ENCODE assay signal across 9 cellular contexts in the genomic region with DNA sequence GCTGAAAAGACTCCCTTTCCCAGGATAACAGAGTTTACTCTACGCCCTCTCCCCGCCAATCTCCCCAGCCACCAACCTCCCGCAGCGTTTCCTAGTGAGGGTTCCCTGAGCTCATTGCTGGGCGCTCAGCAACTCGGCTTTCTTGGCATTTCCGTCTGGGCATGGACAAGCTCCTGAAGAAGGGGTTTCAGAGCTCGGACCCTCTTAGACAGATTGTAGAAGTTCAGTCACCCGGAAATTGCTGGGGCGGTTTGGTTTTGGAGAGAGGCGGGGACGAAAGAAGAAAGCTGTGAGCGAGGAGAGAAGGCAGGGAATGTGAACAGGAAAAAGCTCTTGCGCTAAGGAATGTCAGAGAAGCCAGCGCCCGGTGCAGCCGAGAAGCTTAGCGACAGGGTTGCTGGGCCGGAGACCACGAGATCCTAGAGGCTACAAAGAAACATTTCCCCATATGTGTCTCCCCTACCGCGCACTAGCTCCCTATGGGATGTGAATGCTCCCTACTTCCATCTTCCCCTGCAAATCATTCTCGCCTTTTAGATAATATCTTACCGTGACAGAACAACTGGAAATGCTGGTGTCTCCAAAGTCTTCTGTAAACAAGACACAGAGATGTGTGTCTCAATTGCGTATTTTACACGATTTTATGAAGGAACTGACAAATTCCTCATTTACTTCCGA. TPM values are rescaled to one million over a fixed set of nuclear protein-coding genes. Genes with fewer than 3 reads are reported as not detected.
DNase-seq lines count a peak whose midpoint lies in the region; ATAC-seq, FAIRE-seq and TF ChIP-seq lines count a peak whose summit lies in the region.
"Had no signal": no experiment of that assay in that cellular context is flagged by ENCODE, and none has a peak within 500 bp of the region (broad histone marks: within the 10 kb centered on the region; RNA-seq: fewer than 3 reads in every experiment).

No MANE protein-coding gene starts in this region.

- no peaks in the 10 kb centered on the region for H3K9me3 ChIP-seq in SJCRH30 (replicated peaks)
- H3K9me3 ChIP-seq in smooth muscle cell (replicated peaks; ENCODE audit: low read depth) = no peaks in the 10 kb centered on the region
- H3K9me3 ChIP-seq in heart right ventricle = peaks cover 0 to 24% (median 0%) of the 10 kb centered on the region in 11 donors

- H3K36me3 Mint-ChIP-seq in activated T-cell treated with anti-CD3 and anti-CD28 coated beads, Interleukin-2, amount 50 U/mL, for 72 hours (ENCODE audit: insufficient read depth in 2 of 2) = peaks cover 10 to 19% of the 10 kb centered on the region in 2 donors
- no peaks in the 10 kb centered on the region for H3K36me3 Mint-ChIP-seq in activated T-cell treated with anti-CD3 and anti-CD28 coated beads, Interleukin-2, amount 50 U/mL, for 24 hours (ENCODE audit: low read depth)

- TF ChIP-seq CTCF in fibroblast of pulmonary artery (IDR thresholded peaks at IDR 0.05; ENCODE audit: low read length, missing control alignments) (no peak), smooth muscle cell (IDR thresholded peaks at IDR 0.05; ENCODE audit: borderline replicate concordance, insufficient read depth, poor library complexity, severe bottlenecking) (no peak), heart right ventricle (IDR thresholded peaks at IDR 0.05) (no peak)

- intact Hi-C loops in heart right ventricle (cut with DNase I) = no loop called here

- H3K79me2 ChIP-seq in smooth muscle cell (ENCODE audit: low read depth) = no peaks in the 10 kb centered on the region

- H3K4me3 ChIP-seq in SJCRH30 (peak overlapping the region; percentile 46), fibroblast of pulmonary artery (replicated peaks; ENCODE audit: low read depth, low read length) (peak overlapping the region; percentile 57), smooth muscle cell (peak overlapping the region; percentile 72), heart right ventricle (no peak overlapping the region)

- FAIRE-seq in GM12892 (lab: Jason Lieb, UNC) = no peak

- no peaks in the 10 kb centered on the region for H3K4me1 ChIP-seq in SJCRH30
- H3K4me1 ChIP-seq in smooth muscle cell (ENCODE audit: low read depth) = peaks cover 18% of the 10 kb centered on the region
- H3K4me1 ChIP-seq in heart right ventricle = peaks cover 0 to 4% (median 0%) of the 10 kb centered on the region in 9 donors

- peaks cover 9 to 10% of the 10 kb centered on the region in 2 donors for H3K9me3 Mint-ChIP-seq in activated T-cell treated with anti-CD3 and anti-CD28 coated beads, Interleukin-2, amount 50 U/mL, for 72 hours
- H3K9me3 Mint-ChIP-seq in activated T-cell treated with anti-CD3 and anti-CD28 coated beads, Interleukin-2, amount 50 U/mL, for 24 hours = peaks cover 47% of the 10 kb centered on the region

- H3K36me3 ChIP-seq in SJCRH30 (no peaks in the 10 kb centered on the region), smooth muscle cell (ENCODE audit: low read depth) (no peaks in the 10 kb centered on the region), heart right ventricle (no peaks in the 10 kb centered on the region)

- no peak for TF ChIP-seq POLR2A in GM12892 (IDR thresholded peaks at IDR 0.05; ENCODE audit: low read depth, low read length)

- no peak for DNase-seq in activated T-cell treated with anti-CD3 and anti-CD28 coated beads, Interleukin-2, amount 50 U/mL, for 72 hours
- no peak for DNase-seq in activated T-cell treated with anti-CD3 and anti-CD28 coated beads, Interleukin-2, amount 50 U/mL, for 24 hours
- DNase-seq in SJCRH30 (peak; percentile 23 to 36), fibroblast of pulmonary artery (ENCODE audit: low read depth) (peak; percentile 61), smooth muscle cell (lab: John Stamatoyannopoulos, UW; ENCODE audit: unreplicated experiment) (no peak), midbrain (lab: John Stamatoyannopoulos, UW) (no peak), GM12892 (ENCODE audit: insufficient read length) (no peak), heart right ventricle (no peak)
- DNase-seq: NCI-H1417 treated with DMSO at 0.1 percent for 48 hours had no signal

- peak overlapping the region; percentile 74 for H2AFZ ChIP-seq in smooth muscle cell (ENCODE audit: low read depth)

- H3K27ac Mint-ChIP-seq in activated T-cell treated with anti-CD3 and anti-CD28 coated beads, Interleukin-2, amount 50 U/mL, for 72 hours = no peak overlapping the region
- H3K27ac Mint-ChIP-seq in activated T-cell treated with anti-CD3 and anti-CD28 coated beads, Interleukin-2, amount 50 U/mL, for 24 hours = no peak overlapping the region

- no peak overlapping the region for H3K9ac ChIP-seq in smooth muscle cell (ENCODE audit: low read depth)

- no peaks in the 10 kb centered on the region for H4K20me1 ChIP-seq in smooth muscle cell (ENCODE audit: low read depth)

- H3K4me3 Mint-ChIP-seq in activated T-cell treated with anti-CD3 and anti-CD28 coated beads, Interleukin-2, amount 50 U/mL, for 72 hours = peak overlapping the region; percentile 21 to 45
- no peak overlapping the region for H3K4me3 Mint-ChIP-seq in activated T-cell treated with anti-CD3 and anti-CD28 coated beads, Interleukin-2, amount 50 U/mL, for 24 hours

- H3K4me1 Mint-ChIP-seq in activated T-cell treated with anti-CD3 and anti-CD28 coated beads, Interleukin-2, amount 50 U/mL, for 72 hours (ENCODE audit: low read depth) = peaks cover 27% of the 10 kb centered on the region
- peaks cover 7% of the 10 kb centered on the region for H3K4me1 Mint-ChIP-seq in activated T-cell treated with anti-CD3 and anti-CD28 coated beads, Interleukin-2, amount 50 U/mL, for 24 hours (ENCODE audit: low read depth)

- no peak overlapping the region for H3K27ac ChIP-seq in SJCRH30
- no peak overlapping the region for H3K27ac ChIP-seq in smooth muscle cell (ENCODE audit: low read depth)
- no peak overlapping the region for H3K27ac ChIP-seq in heart right ventricle

- peak overlapping the region; percentile 87 for H3K4me2 ChIP-seq in smooth muscle cell

- peaks cover 13% of the 10 kb centered on the region for H3F3A ChIP-seq in smooth muscle cell (ENCODE audit: low read depth)

- H3K27me3 ChIP-seq in SJCRH30 (no peaks in the 10 kb centered on the region), smooth muscle cell (ENCODE audit: low read depth) (no peaks in the 10 kb centered on the region), heart right ventricle (peaks cover 16 to 100% (median 100%) of the 10 kb centered on the region in 7 donors)

- under 1% methylated on average over 27 of the region's 27 CpGs for WGBS in smooth muscle cell (ENCODE audit: low lambda C conversion rate)
- WGBS in heart right ventricle, 2 donors = 2 to 3% methylated on average over 27 of the region's 27 CpGs

- no peak for ATAC-seq in activated T-cell treated with anti-CD3 and anti-CD28 coated beads, Interleukin-2, amount 50 U/mL, for 72 hours (replicated peaks in 1 of 2)
- ATAC-seq in heart right ventricle = no peak

- H3K27me3 Mint-ChIP-seq in activated T-cell treated with anti-CD3 and anti-CD28 coated beads, Interleukin-2, amount 50 U/mL, for 72 hours (ENCODE audit: low read depth) = peaks cover 94% of the 10 kb centered on the region
- peaks cover 81% of the 10 kb centered on the region for H3K27me3 Mint-ChIP-seq in activated T-cell treated with anti-CD3 and anti-CD28 coated beads, Interleukin-2, amount 50 U/mL, for 24 hours

RNA-seq across cellular contexts. Expression of a gene that starts 15.8 kb away (rescaled TPM):
- not detected for total RNA-seq in activated T-cell treated with anti-CD3 and anti-CD28 coated beads, Interleukin-2, amount 50 U/mL, for 72 hours
- total RNA-seq in SJCRH30 (2014; rRNA removed; shearing (Covaris generic)) = not detected in 2 replicates
- total RNA-seq in smooth muscle cell = not detected in 2 replicates
- not detected in 2 replicates for polyA plus RNA-seq in smooth muscle cell
- 0.11 TPM for polyA plus RNA-seq in GM12892 (2012; ENCODE audit: missing spikeins)
- total RNA-seq in heart right ventricle = not detected
- not detected for polyA plus RNA-seq in heart right ventricle

RNA-seq across cellular contexts. Expression of a gene that starts 48.7 kb away (rescaled TPM):
- total RNA-seq in activated T-cell treated with anti-CD3 and anti-CD28 coated beads, Interleukin-2, amount 50 U/mL, for 72 hours = 1 to 10 TPM; 5.3 to 5.6 TPM
- total RNA-seq in SJCRH30 (2014; rRNA removed; shearing (Covaris generic)) = not detected in 2 replicates
- 3.3 and 7.6 TPM in 2 replicates for total RNA-seq in smooth muscle cell
- 2.8 and 5.7 TPM in 2 replicates for polyA plus RNA-seq in smooth muscle cell
- 4.0 TPM for polyA plus RNA-seq in GM12892 (2012; ENCODE audit: missing spikeins)
- under 1 TPM in 2 of 10 donors, not detected in 8; 0.23 to 0.57 TPM for total RNA-seq in heart right ventricle
- not detected for polyA plus RNA-seq in heart right ventricle

Comparison
In these comparisons a context has a peak if more than half of its experiments do, and no peak if none do; other contexts are left out.
1. DNase-seq: peak in SJCRH30 (2 of 2) and fibroblast of pulmonary artery (single experiment); none in activated T-cell treated with anti-CD3 and anti-CD28 coated beads, Interleukin-2, amount 50 U/mL, for 72 hours (0 of 2), activated T-cell treated with anti-CD3 and anti-CD28 coated beads, Interleukin-2, amount 50 U/mL, for 24 hours (single experiment), smooth muscle cell (single experiment), midbrain (single experiment), GM12892 (single experiment) and heart right ventricle (0 of 2).
2. H3K4me3 ChIP-seq: peak in SJCRH30 (single experiment), fibroblast of pulmonary artery (single experiment) and smooth muscle cell (single experiment); none in heart right ventricle (0 of 10).